9 cellular contexts compared by ENCODE assay signal in genomic region chr5:65760504-65761275, GRCh38. TPM values are rescaled to one million over a fixed set of nuclear protein-coding genes. Genes with fewer than 3 reads are reported as not detected.
DNase-seq lines count a peak whose midpoint lies in the region; ATAC-seq and TF ChIP-seq lines count a peak whose summit lies in the region.
"Had no signal": no experiment of that assay in that cellular context is flagged by ENCODE, and none has a peak within 500 bp of the region (broad histone marks: within the 10 kb centered on the region; RNA-seq: fewer than 3 reads in every experiment).

No MANE protein-coding gene starts in this region.

- H3K9me3 ChIP-seq in OCI-LY1 (ENCODE audit: low read length) = no peaks in the 10 kb centered on the region

- H3K27ac ChIP-seq in OCI-LY1 (ENCODE audit: low read depth, low read length, poor library complexity, severe bottlenecking) = no peak overlapping the region
- peak overlapping the region; percentile 11 for H3K27ac ChIP-seq in caudate nucleus (ENCODE audit: low read depth, low read length)
- H3K27ac ChIP-seq: epithelial cell of prostate had no signal

- no peak for DNase-seq in AG09319 (ENCODE audit: extremely low read depth, low read depth)
- peak in 45 of 61 donors; percentile 0 to 69 (median 30) for DNase-seq in caudate nucleus (lab: John Stamatoyannopoulos, UW)
- peak; percentile 54 for DNase-seq in mucosa of gallbladder (ENCODE audit: low spot score)
- DNase-seq in COLO829 (ENCODE audit: low spot score) = no peak

- H3F3A ChIP-seq in OCI-LY1 (ENCODE audit: insufficient read depth, low read length) = no peaks in the 10 kb centered on the region

- peaks cover 20% of the 10 kb centered on the region; the same call in 1 of the 2 replicates for H3K36me3 ChIP-seq in OCI-LY1 (ENCODE audit: insufficient read depth, low read length)

- no peaks in the 10 kb centered on the region for H3K79me2 ChIP-seq in OCI-LY1 (ENCODE audit: insufficient read depth, low read length)

- H3K4me2 ChIP-seq in OCI-LY1 (ENCODE audit: low read length) = no peak overlapping the region

- no peak overlapping the region for H2AFZ ChIP-seq in OCI-LY1 (ENCODE audit: low read length)

- no peaks in the 10 kb centered on the region for H3K9me2 ChIP-seq in OCI-LY1 (ENCODE audit: low read depth, low read length)

- no peaks in the 10 kb centered on the region for H3K27me3 ChIP-seq in OCI-LY1 (ENCODE audit: insufficient read depth, low read length)

- no peak overlapping the region for H3K4me3 ChIP-seq in OCI-LY1 (ENCODE audit: low read depth, low read length, poor library complexity, severe bottlenecking)

- H3K9ac ChIP-seq in OCI-LY1 (ENCODE audit: low read length) = no peak overlapping the region

- TF ChIP-seq CTCF in AG09319 (IDR thresholded peaks at IDR 0.05; ENCODE audit: low read depth, low read length) (peak; percentile 21), OCI-LY1 (IDR thresholded peaks at IDR 0.05; ENCODE audit: low read length) (peak; percentile 45; the same call in 1 of the 2 replicates)

- ATAC-seq in GM18909 (IDR thresholded peaks at IDR 0.05; ENCODE audit: poor library complexity, unreplicated experiment) (peak; percentile 65), GM21717 (IDR thresholded peaks at IDR 0.05; ENCODE audit: unreplicated experiment) (no peak), HG03095 (IDR thresholded peaks at IDR 0.05; ENCODE audit: unreplicated experiment) (no peak)

- no peaks in the 10 kb centered on the region for H4K20me1 ChIP-seq in OCI-LY1 (ENCODE audit: insufficient read depth, low read length)

- peaks cover 5% of the 10 kb centered on the region for H3K4me1 ChIP-seq in OCI-LY1 (ENCODE audit: insufficient read depth, low read length, severe bottlenecking)

RNA-seq across cellular contexts. Expression of gene NLN, which starts 38.7 kb away (rescaled TPM):
- 14.8 TPM for total RNA-seq in mucosa of gallbladder

RNA-seq across cellular contexts. Expression of gene SGTB, which starts 38.8 kb away (rescaled TPM):
- total RNA-seq in mucosa of gallbladder = 6.5 TPM

Comparison
In these comparisons a context has a peak if more than half of its experiments do, and no peak if none do; other contexts are left out.
1. DNase-seq: peak in caudate nucleus (45 of 61) and mucosa of gallbladder (single experiment); none in AG09319 (single experiment) and COLO829 (single experiment).